ENCODE assay signal across 13 cellular contexts in the genomic region with DNA sequence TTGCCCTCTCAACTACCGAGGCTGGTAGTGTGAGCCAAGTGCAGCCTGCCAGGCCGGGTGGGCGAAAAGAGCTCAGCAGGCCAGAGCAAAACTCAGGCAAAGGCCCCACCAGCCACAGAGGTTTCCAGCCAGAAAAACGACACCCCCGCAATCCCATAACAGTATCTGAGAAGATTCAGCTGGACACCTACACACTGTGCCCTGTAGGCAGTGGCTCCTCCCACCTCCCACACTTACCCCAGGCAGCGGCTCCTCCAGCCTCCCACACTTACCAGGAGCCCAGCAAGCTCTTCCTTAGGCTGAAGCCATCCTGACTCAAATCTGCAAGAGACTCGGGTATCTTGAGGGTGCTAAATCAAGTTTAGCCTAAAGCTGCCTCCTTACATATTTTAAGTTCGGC.
"Had no signal": no experiment of that assay in that cellular context is flagged by ENCODE, and none has a peak within 500 bp of the region (broad histone marks: within the 10 kb centered on the region; RNA-seq: fewer than 3 reads in every experiment).

No MANE protein-coding gene starts in this region.

- H3K36me3 ChIP-seq: gastroesophageal sphincter, tibial nerve had no signal

- H3K4me1 Mint-ChIP-seq: activated naive CD8-positive, alpha-beta T cell treated with anti-CD3 and anti-CD28 coated beads, Interleukin-2, amount 10 ng/mL, durations not matched to agents 7 days and 5 days had no signal

- H3K9me3 ChIP-seq: gastroesophageal sphincter, tibial nerve had no signal

- H3K4me3 ChIP-seq: gastroesophageal sphincter, smooth muscle cell, tibial nerve had no signal

- H3K4me3 Mint-ChIP-seq: activated CD4-positive, alpha-beta memory T cell treated with anti-CD3 and anti-CD28 coated beads for 36 hours; activated naive CD8-positive, alpha-beta T cell treated with anti-CD3 and anti-CD28 coated beads, Interleukin-2, amount 10 ng/mL, durations not matched to agents 7 days and 5 days had no signal

- H3K9me3 Mint-ChIP-seq: activated CD4-positive, alpha-beta memory T cell treated with anti-CD3 and anti-CD28 coated beads for 36 hours had no signal

- ATAC-seq: gastroesophageal sphincter had no signal

- FAIRE-seq: kidney had no signal

- H3K27ac Mint-ChIP-seq: activated CD4-positive, alpha-beta memory T cell treated with anti-CD3 and anti-CD28 coated beads for 36 hours; activated naive CD8-positive, alpha-beta T cell treated with anti-CD3 and anti-CD28 coated beads, Interleukin-2, amount 10 ng/mL, durations not matched to agents 7 days and 5 days had no signal

- H3K27ac ChIP-seq: epithelial cell of prostate, gastroesophageal sphincter, tibial nerve had no signal

- H3K36me3 Mint-ChIP-seq: activated CD4-positive, alpha-beta memory T cell treated with anti-CD3 and anti-CD28 coated beads for 36 hours; activated naive CD8-positive, alpha-beta T cell treated with anti-CD3 and anti-CD28 coated beads, Interleukin-2, amount 10 ng/mL, durations not matched to agents 7 days and 5 days had no signal

- DNase-seq: activated CD4-positive, alpha-beta memory T cell treated with anti-CD3 and anti-CD28 coated beads for 36 hours; activated CD4-positive, CD25-positive, alpha-beta regulatory T cell treated with anti-CD3 and anti-CD28 coated beads, Interleukin-2, amount 50 U/mL, for 72 hours; activated gamma-delta T cell treated with Interleukin-2 at 50 U/mL for 16 hours; activated naive CD8-positive, alpha-beta T cell treated with anti-CD3 and anti-CD28 coated beads, Interleukin-2, amount 10 ng/mL, durations not matched to agents 7 days and 5 days; cortex of kidney; effector CD8-positive, alpha-beta T cell; kidney; right cardiac atrium; SW 1271 had no signal

- H3K4me2 ChIP-seq: smooth muscle cell had no signal

- H3K27me3 ChIP-seq: tibial nerve had no signal
